In the genomic region with DNA sequence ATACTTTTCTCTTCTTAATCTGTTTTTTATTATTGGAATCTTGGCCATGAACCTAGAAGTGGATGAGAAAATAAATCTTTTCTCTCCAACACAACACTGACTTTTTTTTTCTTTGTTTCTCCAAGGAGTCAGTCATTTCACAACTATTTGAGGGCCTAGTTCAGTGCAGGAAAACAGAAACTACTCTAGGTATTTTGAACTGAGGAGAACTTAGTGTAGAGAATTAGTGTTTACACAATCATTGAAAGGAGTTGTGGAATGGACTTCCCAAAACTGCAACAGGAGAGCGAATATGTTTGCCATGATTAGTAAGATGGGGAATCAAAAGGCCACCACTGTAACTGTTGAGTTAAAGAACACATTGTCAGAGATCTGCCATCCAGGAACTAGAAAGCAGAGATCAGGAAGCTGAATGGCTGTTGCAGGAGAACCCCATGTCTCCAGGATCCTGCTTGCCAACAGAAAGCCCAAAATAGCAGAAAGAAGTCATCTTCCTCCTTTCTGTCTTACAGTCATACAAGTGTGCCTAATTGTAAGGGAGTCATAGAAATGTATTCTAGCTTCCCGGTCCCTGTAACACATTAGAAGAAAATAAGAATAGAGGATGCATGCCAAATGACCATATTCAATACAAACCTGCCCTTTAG, we compare ENCODE assay signal across 18 cellular contexts.
"Had no signal": no experiment of that assay in that cellular context is flagged by ENCODE, and none has a peak within 500 bp of the region (broad histone marks: within the 10 kb centered on the region; RNA-seq: fewer than 3 reads in every experiment).

No MANE protein-coding gene starts in this region.

- H3K4me1 ChIP-seq: ascending aorta, gastroesophageal sphincter, vagina had no signal

- DNase-seq: activated CD4-positive, alpha-beta T cell treated with anti-CD3 and anti-CD28 coated beads for 1 hour; activated CD8-positive, alpha-beta memory T cell treated with anti-CD3 and anti-CD28 coated beads for 24 hours; activated CD8-positive, alpha-beta memory T cell treated with anti-CD3 and anti-CD28 coated beads, Interleukin-2, amount 50 U/mL, for 4 hours; activated T-cell treated with anti-CD3 and anti-CD28 coated beads, Interleukin-2, amount 50 U/mL, for 24 hours; adrenal gland; brain microvascular endothelial cell; heart right ventricle; naive thymus-derived CD4-positive, alpha-beta T cell; retina; stimulated activated CD4-positive, alpha-beta T cell treated with anti-CD3 and anti-CD28 coated beads, Interleukin-2, amount 100 ng/mL, for 48 hours; stimulated activated naive CD4-positive, alpha-beta T cell; testis had no signal

- H3K27ac ChIP-seq: ascending aorta, brain microvascular endothelial cell, epithelial cell of prostate, gastroesophageal sphincter, neural progenitor cell, testis, vagina had no signal

- H2AFZ ChIP-seq: neural progenitor cell had no signal

- H3K4me2 ChIP-seq: neural progenitor cell had no signal

- H3K9me3 ChIP-seq: adrenal gland, ascending aorta, gastroesophageal sphincter, heart right ventricle, testis, vagina had no signal

- H3K27me3 ChIP-seq: adrenal gland, ascending aorta, brain microvascular endothelial cell, neural progenitor cell, testis, vagina had no signal

- H3K36me3 ChIP-seq: adrenal gland, ascending aorta, brain microvascular endothelial cell, gastroesophageal sphincter, heart right ventricle, neural progenitor cell, vagina had no signal

- H3K4me3 ChIP-seq: adrenal gland, ascending aorta, gastroesophageal sphincter, heart right ventricle, lung, neural progenitor cell, testis, vagina had no signal

- H3K9ac ChIP-seq: neural progenitor cell had no signal
